In genomic region chr1:71577451-71578131, GRCh38 we compare ENCODE assay signal across 1 cellular context.
TF ChIP-seq lines count a peak whose summit lies in the region.

No MANE protein-coding gene starts in this region.

TF ChIP-seq in IMR-90, 13 proteins besides CTCF, POLR2A, EP300 and RAD21 (continued from another document):
- no peak for TF ChIP-seq CEBPB (IDR thresholded peaks at IDR 0.05; ENCODE audit: low read depth, low read length)
